ENCODE assay signal across 20 cellular contexts in genomic region chr11:73781303-73781702, GRCh38.
"Had no signal": no experiment of that assay in that cellular context is flagged by ENCODE, and none has a peak within 500 bp of the region (broad histone marks: within the 10 kb centered on the region; RNA-seq: fewer than 3 reads in every experiment).

No MANE protein-coding gene starts in this region.

- H3K27me3 ChIP-seq: brain microvascular endothelial cell had no signal

- H3K27me3 Mint-ChIP-seq: central memory CD8-positive, alpha-beta T cell had no signal

- H3K36me3 Mint-ChIP-seq: natural killer cell had no signal

- H3K27ac Mint-ChIP-seq: activated B cell treated with CpG ODN at 0.5 μM for 24 hours, natural killer cell had no signal

- H3K4me3 ChIP-seq: coronary artery, lower lobe of right lung, prostate gland, skin epidermis had no signal

- H3K36me3 ChIP-seq: brain microvascular endothelial cell, lower lobe of right lung, prostate gland had no signal

- H3K4me1 ChIP-seq: lower lobe of right lung, prostate gland had no signal

- H3K4me3 Mint-ChIP-seq: activated B cell treated with CpG ODN at 0.5 μM for 24 hours; central memory CD8-positive, alpha-beta T cell; natural killer cell; stimulated activated naive CD8-positive, alpha-beta T cell treated with anti-CD3 and anti-CD28 coated beads, Interleukin-15, amount 100 ng/mL, for 72 hours had no signal

- H3K27ac ChIP-seq: brain microvascular endothelial cell, coronary artery, lower lobe of right lung, prostate gland, skin epidermis had no signal

- DNase-seq: activated B cell treated with CpG ODN at 0.5 μM for 24 hours; activated CD4-positive, alpha-beta T cell treated with anti-CD3 and anti-CD28 coated beads for 48 hours; activated gamma-delta T cell treated with Interleukin-2 at 50 U/mL for 16 hours; activated T-cell treated with anti-CD3 and anti-CD28 coated beads, Interleukin-2, amount 50 U/mL, for 72 hours; brain microvascular endothelial cell; erythroblast; foreskin melanocyte; glutamatergic neuron; hippocampal formation; lower lobe of right lung; natural killer cell; right cardiac atrium; stimulated activated CD4-positive, alpha-beta T cell treated with anti-CD3 and anti-CD28 coated beads, Interleukin-15, amount 100 ng/mL, for 24 hours; stimulated activated CD4-positive, alpha-beta T cell treated with anti-CD3 and anti-CD28 coated beads, Interleukin-2, amount 100 ng/mL, for 48 hours; stimulated activated naive CD8-positive, alpha-beta T cell treated with anti-CD3 and anti-CD28 coated beads, Interleukin-15, amount 100 ng/mL, for 72 hours; SW 1271 had no signal

- H3K9me3 ChIP-seq: lower lobe of right lung, prostate gland had no signal

- H3K9me3 Mint-ChIP-seq: activated B cell treated with CpG ODN at 0.5 μM for 24 hours; activated T-cell treated with anti-CD3 and anti-CD28 coated beads, Interleukin-2, amount 50 U/mL, for 72 hours; central memory CD8-positive, alpha-beta T cell; natural killer cell; stimulated activated naive CD8-positive, alpha-beta T cell treated with anti-CD3 and anti-CD28 coated beads, Interleukin-15, amount 100 ng/mL, for 72 hours had no signal

- ATAC-seq: activated T-cell treated with anti-CD3 and anti-CD28 coated beads, Interleukin-2, amount 50 U/mL, for 72 hours; lower lobe of right lung; natural killer cell; right cardiac atrium; stimulated activated naive CD8-positive, alpha-beta T cell treated with anti-CD3 and anti-CD28 coated beads, Interleukin-15, amount 100 ng/mL, for 72 hours had no signal
